ENCODE assay signal across 15 cellular contexts in genomic region chr11:11959601-11960000, GRCh38. TPM values are rescaled to one million over a fixed set of nuclear protein-coding genes. Genes with fewer than 3 reads are reported as not detected.
"Had no signal": no experiment of that assay in that cellular context is flagged by ENCODE, and none has a peak within 500 bp of the region (broad histone marks: within the 10 kb centered on the region; RNA-seq: fewer than 3 reads in every experiment).

No MANE protein-coding gene starts in this region.

- DNase-seq: activated CD4-positive, alpha-beta T cell treated with anti-CD3 and anti-CD28 coated beads for 36 hours; anterior cingulate cortex; brain microvascular endothelial cell; cerebellar nuclear complex; effector memory CD4-positive, alpha-beta T cell; kidney glomerular epithelial cell; left ventricle myocardium superior; mesendoderm; T-helper 2 cell; upper lobe of right lung had no signal

- H3K9me3 ChIP-seq: prostate gland, thoracic aorta, upper lobe of right lung had no signal

- H3K27ac ChIP-seq: brain microvascular endothelial cell, prostate gland, thoracic aorta, upper lobe of right lung had no signal

- H3K27ac Mint-ChIP-seq: activated T-helper 2 cell treated with anti-CD3 and anti-CD28 coated beads, Interferon-gamma antibody, Interleukin-2, Interleukin-4, amounts not matched to agents 10 μg/mL and 5 μg/mL and 100 μg/mL, durations not matched to agents 14 hours and 24 hours and 36 hours had no signal

- H3K9me3 Mint-ChIP-seq: activated naive CD4-positive, alpha-beta T cell treated with anti-CD3 and anti-CD28 coated beads, Interleukin-2, amount 50 U/mL, for 72 hours; activated T-helper 2 cell treated with anti-CD3 and anti-CD28 coated beads, Interferon-gamma antibody, Interleukin-2, Interleukin-4, amounts not matched to agents 10 μg/mL and 5 μg/mL and 100 μg/mL, durations not matched to agents 14 hours and 24 hours and 36 hours had no signal

- H3K4me3 ChIP-seq: prostate gland, thoracic aorta, upper lobe of right lung had no signal

- H3K4me1 ChIP-seq: prostate gland had no signal

- H3K27me3 Mint-ChIP-seq: activated CD4-positive, alpha-beta T cell treated with anti-CD3 and anti-CD28 coated beads for 36 hours had no signal

- ATAC-seq: activated naive CD4-positive, alpha-beta T cell treated with anti-CD3 and anti-CD28 coated beads, Interleukin-2, amount 50 U/mL, for 72 hours; left ventricle myocardium superior; sciatic nerve; upper lobe of right lung had no signal

- H3K4me3 Mint-ChIP-seq: activated CD4-positive, alpha-beta T cell treated with anti-CD3 and anti-CD28 coated beads for 36 hours had no signal

- H3K27me3 ChIP-seq: brain microvascular endothelial cell, upper lobe of right lung had no signal

RNA-seq across cellular contexts. Expression of gene DKK3, which starts 48.8 kb away (rescaled TPM):
- total RNA-seq: activated CD4-positive, alpha-beta T cell treated with anti-CD3 and anti-CD28 coated beads for 36 hours; activated naive CD4-positive, alpha-beta T cell treated with anti-CD3 and anti-CD28 coated beads, Interleukin-2, amount 50 U/mL, for 72 hours; activated T-helper 2 cell treated with anti-CD3 and anti-CD28 coated beads, Interferon-gamma antibody, Interleukin-2, Interleukin-4, amounts not matched to agents 10 μg/mL and 5 μg/mL and 100 μg/mL, durations not matched to agents 14 hours and 24 hours and 36 hours had no signal
